In genomic region chr12:12823811-12824210, GRCh38 we compare ENCODE assay signal across 3 cellular contexts.
TF ChIP-seq lines count a peak whose summit lies in the region.

No MANE protein-coding gene starts in this region.

TF ChIP-seq in A549, 52 proteins besides CTCF, POLR2A, EP300 and RAD21:
- TF ChIP-seq SMC3 (IDR thresholded peaks at IDR 0.05) (no peak), ZSCAN20 (CRISPR knock-in tag; IDR thresholded peaks at IDR 0.05) (no peak), MAZ (IDR thresholded peaks at IDR 0.05; ENCODE audit: borderline replicate concordance, low read depth, low read length) (no peak), ZNF302 (CRISPR knock-in tag; IDR thresholded peaks at IDR 0.05) (no peak), GATA3 (IDR thresholded peaks at IDR 0.05; ENCODE audit: borderline replicate concordance) (no peak), SREBF2 (IDR thresholded peaks at IDR 0.05) (no peak), PHF8 (IDR thresholded peaks at IDR 0.05; ENCODE audit: borderline replicate concordance, low read depth) (no peak), TFCP2L1 (CRISPR knock-in tag; IDR thresholded peaks at IDR 0.05) (no peak), HEYL (CRISPR knock-in tag; IDR thresholded peaks at IDR 0.05) (no peak), JUNB (IDR thresholded peaks at IDR 0.05) (no peak), PBX3 (IDR thresholded peaks at IDR 0.05) (no peak), FOXS1 (CRISPR knock-in tag; IDR thresholded peaks at IDR 0.05) (no peak), KDM1A (IDR thresholded peaks at IDR 0.05; ENCODE audit: low read depth) (no peak)

TF ChIP-seq in Ishikawa, 13 proteins besides CTCF, POLR2A, EP300 and RAD21:
- TF ChIP-seq TCF12 (IDR thresholded peaks at IDR 0.05; ENCODE audit: low read depth) (no peak), USF1 (IDR thresholded peaks at IDR 0.05) (no peak), MAX (IDR thresholded peaks at IDR 0.05) (0 out of 2 replicates have a peak, but pooled peaks have one; percentile 0), EGR1 (IDR thresholded peaks at IDR 0.05) (no peak)

TF ChIP-seq in K562, 482 proteins besides CTCF, POLR2A, EP300 and RAD21:
- TF ChIP-seq SAP30 (IDR thresholded peaks at IDR 0.05; ENCODE audit: borderline replicate concordance, insufficient read depth, low read depth, low read length, poor library complexity, severe bottlenecking) (no peak), HDAC2 (IDR thresholded peaks at IDR 0.05) (no peak), TEAD2 (tag; IDR thresholded peaks at IDR 0.05) (no peak), SIN3A (IDR thresholded peaks at IDR 0.05; ENCODE audit: borderline replicate concordance in 2 of 2, control insufficient read depth in 1 of 2, low read depth in 2 of 2, low read length in 2 of 2) (no peak), NFIX (CRISPR knock-in tag; IDR thresholded peaks at IDR 0.05; ENCODE audit: low read depth) (no peak), PHF20 (IDR thresholded peaks at IDR 0.05; ENCODE audit: partially characterized antibody) (no peak), CAMTA2 (CRISPR knock-in tag; conservative IDR thresholded peaks at IDR 0.05) (no peak), ZNF639 (CRISPR knock-in tag; conservative IDR thresholded peaks at IDR 0.05 in 1 of 2, IDR thresholded peaks at IDR 0.05 in 1 of 2) (no peak), CHCHD3 (CRISPR knock-in tag; IDR thresholded peaks at IDR 0.05) (no peak), EHMT2 (IDR thresholded peaks at IDR 0.05) (no peak), HDAC1 (IDR thresholded peaks at IDR 0.05) (no peak), EWSR1 (IDR thresholded peaks at IDR 0.05; ENCODE audit: borderline replicate concordance, low read depth, partially characterized antibody) (no peak), NR3C1 (CRISPR knock-in tag; IDR thresholded peaks at IDR 0.05) (no peak), SFPQ (IDR thresholded peaks at IDR 0.05; ENCODE audit: low read depth, low read length) (no peak), FOXP1 (CRISPR knock-in tag; IDR thresholded peaks at IDR 0.05) (no peak), NFIC (IDR thresholded peaks at IDR 0.05) (no peak), ATF4 (CRISPR knock-in tag; IDR thresholded peaks at IDR 0.05) (no peak)
